ENCODE assay signal across 19 cellular contexts in genomic region chr1:90340604-90341003, GRCh38.
A peak's percentile ranks its signal among the peaks of the same experiment; 100 is the strongest.
DNase-seq lines count a peak whose midpoint lies in the region; ATAC-seq, FAIRE-seq and TF ChIP-seq lines count a peak whose summit lies in the region.
"Had no signal": no experiment of that assay in that cellular context is flagged by ENCODE, and none has a peak within 500 bp of the region (broad histone marks: within the 10 kb centered on the region; RNA-seq: fewer than 3 reads in every experiment).

No MANE protein-coding gene starts in this region.

- H3K36me3 ChIP-seq in GM12878 (ENCODE audit: control insufficient read depth in 2 of 2, insufficient read depth in 2 of 2, low read length in 1 of 2) (no peaks in the 10 kb centered on the region), Caco-2 (ENCODE audit: control insufficient read depth, insufficient read depth, low read length) (no peaks in the 10 kb centered on the region)
- H3K36me3 ChIP-seq: breast epithelium, lower lobe of right lung had no signal

- H3K27ac Mint-ChIP-seq in Caco-2 (ENCODE audit: unreplicated experiment), result no peak overlapping the region
- H3K27ac Mint-ChIP-seq in activated naive CD8-positive, alpha-beta T cell treated with anti-CD3 and anti-CD28 coated beads, Interleukin-2, amount 50 U/mL, for 24 hours, result no peak overlapping the region
- H3K27ac Mint-ChIP-seq: activated naive CD8-positive, alpha-beta T cell treated with anti-CD3 and anti-CD28 coated beads, Interleukin-2, amount 10 ng/mL, durations not matched to agents 7 days and 5 days; naive thymus-derived CD4-positive, alpha-beta T cell had no signal

- no peak overlapping the region for H3K4me3 Mint-ChIP-seq in Caco-2 (ENCODE audit: unreplicated experiment)
- no peak overlapping the region for H3K4me3 Mint-ChIP-seq in activated naive CD8-positive, alpha-beta T cell treated with anti-CD3 and anti-CD28 coated beads, Interleukin-2, amount 50 U/mL, for 24 hours
- H3K4me3 Mint-ChIP-seq: activated naive CD8-positive, alpha-beta T cell treated with anti-CD3 and anti-CD28 coated beads, Interleukin-2, amount 10 ng/mL, durations not matched to agents 7 days and 5 days had no signal

- no peak for TF ChIP-seq RAD21 in GM12878 (IDR thresholded peaks at IDR 0.05; ENCODE audit: insufficient read depth, low read depth, low read length)

- in situ Hi-C loops in KBM-7 (cut with MboI; ENCODE audit: low pct_unique_long_range_greater_than_20kb, low sequenced_read_pairs), result no loop called here
- in situ Hi-C loops in GM12878 (cut with MboI), result no loop called here

- H3K27me3 ChIP-seq in GM12878 (replicated peaks in 1 of 2; ENCODE audit: control insufficient read depth in 2 of 2, insufficient read depth in 2 of 2, low read length in 1 of 2) (no peaks in the 10 kb centered on the region), Caco-2 (replicated peaks; ENCODE audit: control insufficient read depth, insufficient read depth, low read length) (no peaks in the 10 kb centered on the region)
- H3K27me3 ChIP-seq: breast epithelium had no signal

- H3K9me3 Mint-ChIP-seq in Caco-2 (ENCODE audit: unreplicated experiment), result no peaks in the 10 kb centered on the region
- H3K9me3 Mint-ChIP-seq in activated naive CD8-positive, alpha-beta T cell treated with anti-CD3 and anti-CD28 coated beads, Interleukin-2, amount 50 U/mL, for 24 hours, result no peaks in the 10 kb centered on the region
- H3K9me3 Mint-ChIP-seq: activated naive CD8-positive, alpha-beta T cell treated with anti-CD3 and anti-CD28 coated beads, Interleukin-2, amount 10 ng/mL, durations not matched to agents 7 days and 5 days had no signal

- H3K4me3 ChIP-seq in GM12878, result no peak overlapping the region
- H3K4me3 ChIP-seq in Caco-2 (ENCODE audit: low read depth, low read length), result no peak overlapping the region
- H3K4me3 ChIP-seq: breast epithelium, lower lobe of right lung had no signal

- no peaks in the 10 kb centered on the region for H3K4me1 Mint-ChIP-seq in Caco-2 (ENCODE audit: low read depth, unreplicated experiment)
- peaks cover 5% of the 10 kb centered on the region for H3K4me1 Mint-ChIP-seq in activated naive CD8-positive, alpha-beta T cell treated with anti-CD3 and anti-CD28 coated beads, Interleukin-2, amount 50 U/mL, for 24 hours

- ATAC-seq in GM12878, result peak; percentile 28; the same call in 2 of the 3 replicates
- no peak for ATAC-seq in GM18858 (IDR thresholded peaks at IDR 0.05; ENCODE audit: unreplicated experiment)
- no peak for ATAC-seq in activated naive CD8-positive, alpha-beta T cell treated with anti-CD3 and anti-CD28 coated beads, Interleukin-2, amount 50 U/mL, for 24 hours
- ATAC-seq: lower lobe of right lung; naive thymus-derived CD4-positive, alpha-beta T cell had no signal

- DNase-seq in NCI-H1436 (lab: John Stamatoyannopoulos, UW), result peak; percentile 12
- DNase-seq in NCI-H1436 treated with DMSO at 0.1 percent for 48 hours (lab: John Stamatoyannopoulos, UW), result no peak
- peak; percentile 69 for DNase-seq in KBM-7
- DNase-seq in NCI-H748 (lab: John Stamatoyannopoulos, UW; ENCODE audit: unreplicated experiment), result peak; percentile 75
- DNase-seq in GM12878 (ENCODE audit: low read depth, low spot score), result no peak
- no peak for DNase-seq in Caco-2
- no peak for DNase-seq in activated naive CD8-positive, alpha-beta T cell treated with anti-CD3 and anti-CD28 coated beads, Interleukin-2, amount 50 U/mL, for 24 hours
- DNase-seq: activated naive CD8-positive, alpha-beta T cell treated with anti-CD3 and anti-CD28 coated beads, Interleukin-2, amount 10 ng/mL, durations not matched to agents 7 days and 5 days; EL; erythroblast; lower lobe of right lung; NCI-H2081 treated with DMSO at 0.1 percent for 48 hours; SIG-M5; stimulated activated CD4-positive, alpha-beta T cell treated with anti-CD3 and anti-CD28 coated beads, Interleukin-15, amount 100 ng/mL, for 24 hours had no signal

- no peak for FAIRE-seq in GM12878 (lab: Jason Lieb, UNC)
- FAIRE-seq: urothelium cell line had no signal

- no peak overlapping the region for H2AFZ ChIP-seq in GM12878 (ENCODE audit: control insufficient read depth, low read depth, low read length)

- no peak for TF ChIP-seq POLR2A in GM12878 (IDR thresholded peaks at IDR 0.05; ENCODE audit: low read depth, low read length)

- WGBS in GM12878 (ENCODE audit: insufficient coverage, insufficient replicate concordance, low lambda C conversion rate, missing lambda C conversion rate), result 45% methylated on average over 2 of the region's 2 CpGs

- intact Hi-C loops in GM12878 (cut with micrococcal nuclease; ENCODE audit: unreplicated experiment), result no loop called here
- intact Hi-C loops in Caco-2 (cut with micrococcal nuclease; ENCODE audit: unreplicated experiment), result no loop called here

- no peak for TF ChIP-seq CTCF in GM12878 (IDR thresholded peaks at IDR 0.05 in 2 of 3, conservative IDR thresholded peaks at IDR 0.05 in 1 of 3; ENCODE audit: control insufficient read depth in 2 of 3, extremely low read depth in 1 of 3, insufficient read depth in 1 of 3, low read depth in 3 of 3, low read length in 3 of 3)
- TF ChIP-seq CTCF in Caco-2 (IDR thresholded peaks at IDR 0.05; ENCODE audit: insufficient read depth in 1 of 2, low read depth in 1 of 2, low read length in 1 of 2, severe bottlenecking in 1 of 2, unreplicated experiment in 1 of 2), result no peak

- POLR2A ChIA-PET in GM12878 (lab: Charles Lee) (no interaction called here), Caco-2 (lab: Charles Lee) (no interaction called here)

- SMC1A ChIA-PET in GM12878 (lab: Charles Lee; ENCODE audit: uncharacterized antibody, unreplicated experiment), result interaction anchor here (1.1 kb wide), 1 partner anchor 24 kb away, joined by 3 read pairs; no protein-coding TSS in a partner anchor

- H3K79me2 ChIP-seq in GM12878 (ENCODE audit: control insufficient read depth, insufficient read depth, low read length), result no peaks in the 10 kb centered on the region

- CTCF ChIA-PET in GM12878 (lab: Yijun Ruan, JAX), result no interaction called here
- CTCF ChIA-PET in Caco-2 (lab: Charles Lee), result no interaction called here

- no peaks in the 10 kb centered on the region for H4K20me1 ChIP-seq in GM12878 (ENCODE audit: control insufficient read depth, insufficient read depth)

- RAD21 ChIA-PET in GM12878 (lab: Charles Lee; ENCODE audit: unreplicated experiment), result no interaction called here

- no peak overlapping the region for H3K27ac ChIP-seq in GM12878 (ENCODE audit: control insufficient read depth, insufficient read depth)
- H3K27ac ChIP-seq: breast epithelium, C4-2B, lower lobe of right lung had no signal

- BruUV-seq in GM12878 (replicated peaks; lab: Mats Ljungman, UMichigan) (no TSS peak), Caco-2 (replicated peaks; lab: Mats Ljungman, UMichigan) (no TSS peak)

- H3K9ac ChIP-seq in GM12878 (ENCODE audit: control insufficient read depth, insufficient read depth, low read length), result no peak overlapping the region

- no peaks in the 10 kb centered on the region for H3K36me3 Mint-ChIP-seq in Caco-2 (ENCODE audit: insufficient read depth, unreplicated experiment)
- H3K36me3 Mint-ChIP-seq in activated naive CD8-positive, alpha-beta T cell treated with anti-CD3 and anti-CD28 coated beads, Interleukin-2, amount 50 U/mL, for 24 hours (ENCODE audit: low read depth), result no peaks in the 10 kb centered on the region
- H3K36me3 Mint-ChIP-seq: activated naive CD8-positive, alpha-beta T cell treated with anti-CD3 and anti-CD28 coated beads, Interleukin-2, amount 10 ng/mL, durations not matched to agents 7 days and 5 days; naive thymus-derived CD4-positive, alpha-beta T cell had no signal

- H3K27me3 Mint-ChIP-seq in Caco-2 (ENCODE audit: insufficient read depth, unreplicated experiment), result peaks cover 2% of the 10 kb centered on the region
- H3K27me3 Mint-ChIP-seq in activated naive CD8-positive, alpha-beta T cell treated with anti-CD3 and anti-CD28 coated beads, Interleukin-2, amount 50 U/mL, for 24 hours, result no peaks in the 10 kb centered on the region
- H3K27me3 Mint-ChIP-seq: activated naive CD8-positive, alpha-beta T cell treated with anti-CD3 and anti-CD28 coated beads, Interleukin-2, amount 10 ng/mL, durations not matched to agents 7 days and 5 days had no signal

- no peak for TF ChIP-seq EP300 in GM12878 (IDR thresholded peaks at IDR 0.05; ENCODE audit: borderline replicate concordance in 1 of 2, control insufficient read depth in 1 of 2, low read depth in 2 of 2, low read length in 2 of 2)

- 0 out of 2 replicates have a peak, but pooled peaks cover 3% of the 10 kb centered on the region for H3K4me1 ChIP-seq in GM12878 (ENCODE audit: control insufficient read depth, insufficient read depth, low read length)
- H3K4me1 ChIP-seq in Caco-2, result no peaks in the 10 kb centered on the region
- H3K4me1 ChIP-seq: breast epithelium, lower lobe of right lung had no signal

- H3K9me3 ChIP-seq in GM12878 (replicated peaks; ENCODE audit: control insufficient read depth, insufficient read depth, low read length) (no peaks in the 10 kb centered on the region), Caco-2 (no peaks in the 10 kb centered on the region)
- H3K9me3 ChIP-seq: breast epithelium, lower lobe of right lung had no signal

- H3K4me2 ChIP-seq in GM12878 (ENCODE audit: control insufficient read depth, insufficient read depth), result no peak overlapping the region

TF ChIP-seq in GM12878, 131 proteins besides CTCF, POLR2A, EP300 and RAD21 (continues in another document):
- TF ChIP-seq SMARCA5 (IDR thresholded peaks at IDR 0.05), result no peak
- TF ChIP-seq SPI1 (IDR thresholded peaks at IDR 0.05; ENCODE audit: borderline replicate concordance, insufficient read depth, low read depth, low read length), result no peak
- TF ChIP-seq PBX3 (IDR thresholded peaks at IDR 0.05; ENCODE audit: insufficient replicate concordance, low read depth, low read length), result no peak
- TF ChIP-seq IKZF2 (IDR thresholded peaks at IDR 0.05), result peak in 1 of 2 experiments; percentile 20; a peak in 2 of 4 replicates

Comparison
In these comparisons a context has a peak if more than half of its experiments do, and no peak if none do; other contexts are left out.
1. DNase-seq: peak in NCI-H1436 (single experiment), KBM-7 (single experiment) and NCI-H748 (single experiment); none in NCI-H1436 treated with DMSO at 0.1 percent for 48 hours (single experiment), GM12878 (single experiment), Caco-2 (0 of 2) and activated naive CD8-positive, alpha-beta T cell treated with anti-CD3 and anti-CD28 coated beads, Interleukin-2, amount 50 U/mL, for 24 hours (single experiment).